Comparison of ENCODE assay signal across 8 cellular contexts in genomic region chr5:68661237-68661636, GRCh38.
DNase-seq lines count a peak whose midpoint lies in the region; ATAC-seq and TF ChIP-seq lines count a peak whose summit lies in the region.

No MANE protein-coding gene starts in this region.

- intact Hi-C loops in CD4-positive, alpha-beta T cell (cut with DNase I, micrococcal nuclease) = loop anchor here in 1 of 2 experiments (10.0 kb wide), 1 partner anchor 1416 kb away; no protein-coding TSS in a partner anchor

- no peak overlapping the region for H3K27ac ChIP-seq in OCI-LY1 (ENCODE audit: low read depth, low read length, poor library complexity, severe bottlenecking)
- H3K27ac ChIP-seq in foreskin keratinocyte = no peak overlapping the region
- no peak overlapping the region for H3K27ac ChIP-seq in CD4-positive, alpha-beta T cell (ENCODE audit: low read depth, low read length)

- no peaks in the 10 kb centered on the region for H3K79me2 ChIP-seq in OCI-LY1 (ENCODE audit: insufficient read depth, low read length)

- H4K20me1 ChIP-seq in OCI-LY1 (ENCODE audit: insufficient read depth, low read length) = no peaks in the 10 kb centered on the region

- H3K4me2 ChIP-seq in OCI-LY1 (ENCODE audit: low read length) = no peak overlapping the region

- H3K4me3 Mint-ChIP-seq in CD4-positive, alpha-beta T cell = no peak overlapping the region

- CTCF ChIA-PET in CD4-positive, alpha-beta T cell (lab: Charles Lee) = interaction anchor here (1.0 kb wide), 1 partner anchor 375 kb away, joined by 3 read pairs; no protein-coding TSS in a partner anchor

- no peak overlapping the region for H2AFZ ChIP-seq in OCI-LY1 (ENCODE audit: low read length)

- peak; percentile 65 for ATAC-seq in foreskin keratinocyte
- ATAC-seq in CD4-positive, alpha-beta T cell (ENCODE audit: poor library complexity) = no peak

- DNase-seq in EL = peak; percentile 51
- peak; percentile 32 for DNase-seq in GM20000 (ENCODE audit: low spot score)
- DNase-seq in foreskin keratinocyte = peak in 1 of 2 donors; percentile 29
- no peak for DNase-seq in CD4-positive, alpha-beta T cell
- DNase-seq in effector CD8-positive, alpha-beta T cell (lab: John Stamatoyannopoulos, UW) = no peak
- no peak for DNase-seq in activated CD8-positive, alpha-beta memory T cell treated with anti-CD3 and anti-CD28 coated beads, Interleukin-2, amount 50 U/mL, for 48 hours
- no peak for DNase-seq in NCI-H446 (lab: John Stamatoyannopoulos, UW)

- no peak overlapping the region for H3K9ac ChIP-seq in OCI-LY1 (ENCODE audit: low read length)

- H3K4me3 ChIP-seq in OCI-LY1 (ENCODE audit: low read depth, low read length, poor library complexity, severe bottlenecking) = no peak overlapping the region

- no peaks in the 10 kb centered on the region for H3K9me2 ChIP-seq in OCI-LY1 (ENCODE audit: low read depth, low read length)

- H3K9me3 ChIP-seq in OCI-LY1 (ENCODE audit: low read length) = no peaks in the 10 kb centered on the region
- H3K9me3 ChIP-seq in CD4-positive, alpha-beta T cell (ENCODE audit: control insufficient read depth, low read length) = no peaks in the 10 kb centered on the region

- no peaks in the 10 kb centered on the region for H3K27me3 ChIP-seq in OCI-LY1 (ENCODE audit: insufficient read depth, low read length)
- H3K27me3 ChIP-seq in foreskin keratinocyte = no peaks in the 10 kb centered on the region
- H3K27me3 ChIP-seq in CD4-positive, alpha-beta T cell (ENCODE audit: control insufficient read depth, insufficient read depth, low read length) = no peaks in the 10 kb centered on the region

- H3K27me3 Mint-ChIP-seq in CD4-positive, alpha-beta T cell = no peaks in the 10 kb centered on the region

- H3K9me3 Mint-ChIP-seq in CD4-positive, alpha-beta T cell = no peaks in the 10 kb centered on the region

- H3K4me1 ChIP-seq in OCI-LY1 (ENCODE audit: insufficient read depth, low read length, severe bottlenecking) (no peaks in the 10 kb centered on the region), foreskin keratinocyte (peaks cover 10% of the 10 kb centered on the region)

- no peaks in the 10 kb centered on the region for H3K4me1 Mint-ChIP-seq in CD4-positive, alpha-beta T cell (ENCODE audit: low read depth)

- H3K36me3 ChIP-seq in OCI-LY1 (ENCODE audit: insufficient read depth, low read length) = no peaks in the 10 kb centered on the region

- POLR2A ChIA-PET in CD4-positive, alpha-beta T cell (lab: Charles Lee) = no interaction called here

- H3F3A ChIP-seq in OCI-LY1 (ENCODE audit: insufficient read depth, low read length) = no peaks in the 10 kb centered on the region

- H3K36me3 Mint-ChIP-seq in CD4-positive, alpha-beta T cell (ENCODE audit: low read depth) = no peaks in the 10 kb centered on the region

- peak; percentile 30 for TF ChIP-seq CTCF in GM20000 (IDR thresholded peaks at IDR 0.05; ENCODE audit: extremely low read depth, missing control alignments)
- peak; percentile 49 for TF ChIP-seq CTCF in OCI-LY1 (IDR thresholded peaks at IDR 0.05; ENCODE audit: low read length)
- peak; percentile 61 for TF ChIP-seq CTCF in foreskin keratinocyte (conservative IDR thresholded peaks at IDR 0.05)
- TF ChIP-seq CTCF in CD4-positive, alpha-beta T cell (IDR thresholded peaks at IDR 0.05) = no peak

- H3K27ac Mint-ChIP-seq in CD4-positive, alpha-beta T cell = no peak overlapping the region

Comparison
In these comparisons a context has a peak if more than half of its experiments do, and no peak if none do; other contexts are left out.
1. DNase-seq: peak in EL (single experiment) and GM20000 (single experiment); none in CD4-positive, alpha-beta T cell (0 of 10), effector CD8-positive, alpha-beta T cell (single experiment), activated CD8-positive, alpha-beta memory T cell treated with anti-CD3 and anti-CD28 coated beads, Interleukin-2, amount 50 U/mL, for 48 hours (single experiment) and NCI-H446 (0 of 2).